8 cellular contexts compared by ENCODE assay signal in genomic region chr1:101288491-101288944, GRCh38. TPM values are rescaled to one million over a fixed set of nuclear protein-coding genes. Genes with fewer than 3 reads are reported as not detected.
DNase-seq lines count a peak whose midpoint lies in the region; ATAC-seq and TF ChIP-seq lines count a peak whose summit lies in the region.

No MANE protein-coding gene starts in this region.

- peak overlapping the region; percentile 47 for H2AFZ ChIP-seq in HCT116 (ENCODE audit: low read depth, low read length, poor library complexity, severe bottlenecking)

- no peaks in the 10 kb centered on the region for H3K79me2 ChIP-seq in HCT116 (ENCODE audit: insufficient read depth, low read length)

- H3K4me2 ChIP-seq in HCT116 (ENCODE audit: low read length): peak overlapping the region; percentile 59

- peak; percentile 94 for ATAC-seq in HCT116
- ATAC-seq in GM21786 (IDR thresholded peaks at IDR 0.05; ENCODE audit: unreplicated experiment): no peak

- peaks cover 70% of the 10 kb centered on the region for H3K4me1 Mint-ChIP-seq in T-helper 2 cell treated with Interferon-gamma antibody and Interleukin-4, amounts not matched to agents 5 μg/mL and 100 μg/mL, for 36 hours (ENCODE audit: low read depth)

- CTCF ChIA-PET in HCT116 (lab: Charles Lee): interaction anchor here (0.6 to 1.9 kb wide), 28 partner anchors 9 to 452 kb away, joined by 3 to 24 read pairs (median 4); partner anchors contain the start of genes EXTL2 and SLC30A7

- H3K9me3 ChIP-seq in HCT116 (ENCODE audit: control insufficient read depth in 1 of 2, insufficient read depth in 1 of 2, low read depth in 1 of 2, low read length in 2 of 2) (no peaks in the 10 kb centered on the region), spleen (peaks cover 0 to 4% (median 0%) of the 10 kb centered on the region in 8 donors)

- H4K20me1 ChIP-seq in HCT116 (ENCODE audit: insufficient read depth): no peaks in the 10 kb centered on the region

- POLR2A ChIA-PET in HCT116 (lab: Charles Lee): interaction anchor here (0.7 kb wide), 1 partner anchor 14 kb away, joined by 4 read pairs; no protein-coding TSS in a partner anchor

- peak overlapping the region; percentile 19 for H3K4me3 Mint-ChIP-seq in T-helper 2 cell treated with Interferon-gamma antibody and Interleukin-4, amounts not matched to agents 5 μg/mL and 100 μg/mL, for 36 hours

- no peaks in the 10 kb centered on the region for H3K27me3 Mint-ChIP-seq in T-helper 2 cell treated with Interferon-gamma antibody and Interleukin-4, amounts not matched to agents 5 μg/mL and 100 μg/mL, for 36 hours (ENCODE audit: low read depth)

- H3K36me3 ChIP-seq in HCT116 (ENCODE audit: control insufficient read depth in 1 of 2, insufficient read depth in 2 of 2, low read length in 2 of 2) (no peaks in the 10 kb centered on the region), spleen (no peaks in the 10 kb centered on the region)

- H3K4me1 ChIP-seq in HCT116 (ENCODE audit: control insufficient read depth in 1 of 2, insufficient read depth in 2 of 2, low read length in 2 of 2): peaks cover 0 to 6% of the 10 kb centered on the region in 2 experiments; a peak in 1 of 4 replicates
- peaks cover 17 to 72% (median 41%) of the 10 kb centered on the region in 6 donors for H3K4me1 ChIP-seq in spleen

- intact Hi-C loops in HCT116 (cut with micrococcal nuclease) (loop anchor here (1.0 to 10.0 kb wide), 4 partner anchors 50 to 826 kb away; partner anchors contain the start of gene DPH5), spleen (cut with DNase I; ENCODE audit: low total_unique reads) (no loop called here)

- no peaks in the 10 kb centered on the region for H3K9me2 ChIP-seq in HCT116 (ENCODE audit: insufficient read depth)

- H3K27me3 ChIP-seq in HCT116 (ENCODE audit: insufficient read depth, low read length) (no peaks in the 10 kb centered on the region; the same call in 1 of the 2 replicates), spleen (replicated peaks in 1 of 7) (no peaks in the 10 kb centered on the region)

- H3K27ac ChIP-seq in HCT116 (ENCODE audit: low read depth, low read length): no peak overlapping the region
- H3K27ac ChIP-seq in spleen: peak overlapping the region in 3 of 8 donors; percentile 1 to 18 (median 4)

- H3K36me3 Mint-ChIP-seq in T-helper 2 cell treated with Interferon-gamma antibody and Interleukin-4, amounts not matched to agents 5 μg/mL and 100 μg/mL, for 36 hours (ENCODE audit: low read depth): peaks cover 3% of the 10 kb centered on the region

- in situ Hi-C loops in astrocyte of the spinal cord (cut with HindIII; ENCODE audit: low sequenced_read_pairs): no loop called here

- TF ChIP-seq POLR2A in HCT116 (IDR thresholded peaks at IDR 0.05; ENCODE audit: borderline replicate concordance, extremely low read depth, insufficient read depth, insufficient read length) (no peak), spleen (IDR thresholded peaks at IDR 0.05) (no peak)

- peak overlapping the region in 1 of 2 experiments; percentile 30; a peak in 2 of 4 replicates for H3K4me3 ChIP-seq in HCT116 (replicated peaks in 1 of 2; ENCODE audit: low read depth in 1 of 2, low read length in 2 of 2)
- H3K4me3 ChIP-seq in astrocyte of the spinal cord (ENCODE audit: low read depth, low read length): no peak overlapping the region
- H3K4me3 ChIP-seq in spleen: no peak overlapping the region

- no TSS peak for BruUV-seq in HCT116 (replicated peaks; lab: Mats Ljungman, UMichigan)

- 63 to 75% (median 70%) methylated on average over 4 of the region's 4 CpGs for WGBS in spleen, 5 donors

- no peaks in the 10 kb centered on the region for H3K9me3 Mint-ChIP-seq in T-helper 2 cell treated with Interferon-gamma antibody and Interleukin-4, amounts not matched to agents 5 μg/mL and 100 μg/mL, for 36 hours

- H3K27ac Mint-ChIP-seq in T-helper 2 cell treated with Interferon-gamma antibody and Interleukin-4, amounts not matched to agents 5 μg/mL and 100 μg/mL, for 36 hours: no peak overlapping the region

- DNase-seq in GM03348 (ENCODE audit: low spot score) (peak; percentile 76), HCT116 (ENCODE audit: low read depth, low spot score) (peak; percentile 72), NCI-H1092 treated with DMSO at 0.1 percent for 48 hours (lab: John Stamatoyannopoulos, UW) (peak; percentile 63), astrocyte of the spinal cord (ENCODE audit: low read depth, low spot score) (peak; percentile 89), hypothalamus (lab: John Stamatoyannopoulos, UW) (peak in 34 of 51 donors; percentile 1 to 63 (median 16)), spleen (no peak)
- DNase-seq in T-helper 2 cell treated with Interferon-gamma antibody and Interleukin-4, amounts not matched to agents 5 μg/mL and 100 μg/mL, for 36 hours (ENCODE audit: low spot score): peak; percentile 46

- RAD21 ChIA-PET in HCT116 (lab: Charles Lee; ENCODE audit: low non-redundant PET in 1 of 2, low total read pairs in 2 of 2, uncharacterized antibody in 2 of 2, unreplicated experiment in 2 of 2): interaction anchor here (0.6 to 1.1 kb wide), 5 partner anchors 21 to 404 kb away, joined by 3 to 10 read pairs (median 3); no protein-coding TSS in a partner anchor

- TF ChIP-seq CTCF in HCT116 (IDR thresholded peaks at IDR 0.05 in 2 of 3, conservative IDR thresholded peaks at IDR 0.05 in 1 of 3; ENCODE audit: borderline replicate concordance in 1 of 3, insufficient read depth in 1 of 3, low read depth in 2 of 3, low read length in 2 of 3) (peak; percentile 74 to 98 (median 89)), astrocyte of the spinal cord (IDR thresholded peaks at IDR 0.05; ENCODE audit: low read depth, low read length) (peak; percentile 88), spleen (IDR thresholded peaks at IDR 0.05 in 8 of 11, conservative IDR thresholded peaks at IDR 0.05 in 3 of 11) (peak; percentile 83 to 92 (median 90))

- TF ChIP-seq RAD21 in HCT116 (IDR thresholded peaks at IDR 0.05; ENCODE audit: low read depth): peak; percentile 90

- no peak overlapping the region for H3K9ac ChIP-seq in HCT116 (ENCODE audit: low read length)

TF ChIP-seq in HCT116, 20 proteins besides CTCF, POLR2A, EP300 and RAD21:
- peak; percentile 27 for TF ChIP-seq TCF7L2 (IDR thresholded peaks at IDR 0.05; ENCODE audit: borderline replicate concordance, extremely low read depth, insufficient read depth, insufficient read length)
- no peak for TF ChIP-seq POLR2AphosphoS5 (IDR thresholded peaks at IDR 0.05; ENCODE audit: low read depth, low read length)
- TF ChIP-seq SP1 (IDR thresholded peaks at IDR 0.05; ENCODE audit: low read depth): peak; percentile 7; the same call in 1 of the 2 replicates
- TF ChIP-seq FOSL1 (IDR thresholded peaks at IDR 0.05; ENCODE audit: low read depth): 0 out of 2 replicates have a peak, but pooled peaks have one; percentile 17
- TF ChIP-seq YY1 (IDR thresholded peaks at IDR 0.05; ENCODE audit: extremely low read depth, insufficient replicate concordance, low read depth, low read length): no peak
- TF ChIP-seq EZH2phosphoT487 (IDR thresholded peaks at IDR 0.05; ENCODE audit: borderline replicate concordance): no peak
- TF ChIP-seq, protein P1, sequence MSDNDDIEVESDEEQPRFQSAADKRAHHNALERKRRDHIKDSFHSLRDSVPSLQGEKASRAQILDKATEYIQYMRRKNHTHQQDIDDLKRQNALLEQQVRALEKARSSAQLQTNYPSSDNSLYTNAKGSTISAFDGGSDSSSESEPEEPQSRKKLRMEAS (IDR thresholded peaks at IDR 0.05): no peak
- TF ChIP-seq ZFX (IDR thresholded peaks at IDR 0.05): no peak
- TF ChIP-seq CEBPB (IDR thresholded peaks at IDR 0.05; ENCODE audit: low read depth): no peak
- TF ChIP-seq EGR1 (IDR thresholded peaks at IDR 0.05; ENCODE audit: low read depth): no peak
- TF ChIP-seq EZH2 (IDR thresholded peaks at IDR 0.05): no peak
- TF ChIP-seq SRF (IDR thresholded peaks at IDR 0.05; ENCODE audit: low read depth): no peak

RNA-seq across cellular contexts. Expression of gene S1PR1, which starts 51.7 kb away (rescaled TPM):
- 0.61 TPM for total RNA-seq in HCT116 (2021; ENCODE audit: unreplicated experiment)
- polyA plus RNA-seq in HCT116 (2012): 0.03 TPM in 1 of 2 replicates, not detected in the other
- total RNA-seq in spleen: 100 to 1,000 TPM in 6 of 7 donors, 10 to 100 TPM in 1; 83.9 to 219 (median 158) TPM
- polyA plus RNA-seq in spleen: 10 to 100 TPM; 42.5 to 53.9 (median 45.4) TPM

Comparison
In these comparisons a context has a peak if more than half of its experiments do, and no peak if none do; other contexts are left out.
1. RNA of gene S1PR1, which starts 51.7 kb away (total RNA-seq): 83.9 to 219 TPM in spleen; 0.61 TPM in HCT116 (single experiment); every median in the first group is over 10 times any median in the second.
2. Peak in every context shown above with its lines, with median percentiles within 50 percentile points of each other: CTCF ChIP-seq.